28 cellular contexts compared by ENCODE assay signal in genomic region chr19:32869369-32870153, GRCh38. TPM values are rescaled to one million over a fixed set of nuclear protein-coding genes. Genes with fewer than 3 reads are reported as not detected.
DNase-seq lines count a peak whose midpoint lies in the region; ATAC-seq, FAIRE-seq and TF ChIP-seq lines count a peak whose summit lies in the region.
"Had no signal": no experiment of that assay in that cellular context is flagged by ENCODE, and none has a peak within 500 bp of the region (broad histone marks: within the 10 kb centered on the region; RNA-seq: fewer than 3 reads in every experiment).

Gene SLC7A9 (minus strand): TSS chr19:32869767. CDS start chr19:32868534, 1,233 bp downstream.

- FAIRE-seq in small intestine (lab: Jason Lieb, UNC) = no peak
- FAIRE-seq in frontal cortex (lab: Jason Lieb, UNC) = no peak
- FAIRE-seq: GM18507 had no signal

- peak within 1 kb of the TSS in 1 of 3 experiments; percentile 65 for H3K4me3 Mint-ChIP-seq in nephron
- H3K4me3 Mint-ChIP-seq in activated T-helper 1 cell treated with anti-CD3 and anti-CD28 coated beads, Interleukin-12 subunit alpha, Interleukin-12 subunit beta, Interleukin-2, Interleukin-4 antibody, amounts not matched to agents 30 ng/mL and 10 ng/mL and 1 ng/mL, durations not matched to agents 14 hours and 24 hours and 36 hours = no peak within 1 kb of the TSS
- H3K4me3 Mint-ChIP-seq: activated B cell treated with CpG ODN at 0.5 μM for 24 hours; activated naive CD4-positive, alpha-beta T cell treated with anti-CD3 and anti-CD28 coated beads, Interleukin-2, amount 10 ng/mL, durations not matched to agents 7 days and 5 days; HFFc6 had no signal

- peak; percentile 19 for DNase-seq in HT-29 (ENCODE audit: low spot score)
- DNase-seq in epithelial cell of proximal tubule (ENCODE audit: low read depth) = no peak
- DNase-seq in small intestine = peak; percentile 90
- DNase-seq in frontal cortex (ENCODE audit: low spot score in 2 of 2) = no peak
- DNase-seq in activated T-helper 1 cell treated with anti-CD3 and anti-CD28 coated beads, Interleukin-12 subunit alpha, Interleukin-12 subunit beta, Interleukin-2, Interleukin-4 antibody, amounts not matched to agents 30 ng/mL and 10 ng/mL and 1 ng/mL, durations not matched to agents 14 hours and 24 hours and 36 hours (ENCODE audit: low spot score) = no peak
- no peak for DNase-seq in esophagus squamous epithelium (lab: John Stamatoyannopoulos, UW)
- DNase-seq: activated B cell treated with CpG ODN at 0.5 μM for 24 hours; activated naive CD4-positive, alpha-beta T cell treated with anti-CD3 and anti-CD28 coated beads, Interleukin-2, amount 10 ng/mL, durations not matched to agents 7 days and 5 days; DMS79; effector memory CD4-positive, alpha-beta T cell; foreskin keratinocyte; GF-D8; heart right ventricle; HFFc6; left colon; NCI-H1417 treated with DMSO at 0.1 percent for 48 hours; NCI-H748 treated with DMSO at 0.1 percent for 48 hours; occipital lobe; retina; stimulated activated CD4-positive, alpha-beta T cell treated with anti-CD3 and anti-CD28 coated beads, Interleukin-12 subunit alpha, Interleukin-12 subunit beta, amount 100 ng/mL, for 4 hours; stimulated activated CD4-positive, alpha-beta T cell treated with anti-CD3 and anti-CD28 coated beads, Interleukin-4, amount 100 ng/mL, for 1 hour; substantia nigra; SW 1271 had no signal

- H3K9me3 ChIP-seq in small intestine (ENCODE audit: control insufficient read depth, low read depth) = no peaks in the 10 kb centered on the region
- H3K9me3 ChIP-seq in esophagus squamous epithelium = no peaks in the 10 kb centered on the region
- H3K9me3 ChIP-seq: heart right ventricle had no signal

- H3K4me3 ChIP-seq in epithelial cell of proximal tubule (ENCODE audit: low read depth, low read length) = peak within 1 kb of the TSS; percentile 18
- peak within 1 kb of the TSS in 1 of 2 donors; percentile 52 for H3K4me3 ChIP-seq in small intestine (ENCODE audit: low read depth in 1 of 2, low read length in 2 of 2)
- no peak within 1 kb of the TSS for H3K4me3 ChIP-seq in esophagus squamous epithelium
- H3K4me3 ChIP-seq: heart right ventricle had no signal

- H3K4me1 ChIP-seq in small intestine (ENCODE audit: control insufficient read depth in 2 of 2, insufficient read depth in 1 of 2, low read depth in 1 of 2, low read length in 1 of 2) (peaks cover 0 to 12% of the 10 kb centered on the region in 2 donors), esophagus squamous epithelium (no peaks in the 10 kb centered on the region)
- H3K4me1 ChIP-seq: foreskin keratinocyte, heart right ventricle had no signal

- H3K27ac ChIP-seq in small intestine (ENCODE audit: low read depth in 1 of 2, low read length in 1 of 2) (peak within 1 kb of the TSS; percentile 43 to 90), esophagus squamous epithelium (no peak within 1 kb of the TSS)
- H3K27ac ChIP-seq: foreskin keratinocyte, heart right ventricle had no signal

- H3K36me3 ChIP-seq in small intestine (ENCODE audit: control insufficient read depth in 2 of 2, insufficient read depth in 2 of 2, low read length in 2 of 2) (peaks cover 0 to 2% of the 10 kb centered on the region in 2 donors), esophagus squamous epithelium (no peaks in the 10 kb centered on the region)
- H3K36me3 ChIP-seq: heart right ventricle had no signal

- ATAC-seq in GM21619 (IDR thresholded peaks at IDR 0.05; ENCODE audit: unreplicated experiment) = no peak
- ATAC-seq: esophagus mucosa, foreskin keratinocyte, heart right ventricle, left colon had no signal

- H3K9me3 Mint-ChIP-seq in nephron = no peaks in the 10 kb centered on the region
- no peaks in the 10 kb centered on the region for H3K9me3 Mint-ChIP-seq in activated T-helper 1 cell treated with anti-CD3 and anti-CD28 coated beads, Interleukin-12 subunit alpha, Interleukin-12 subunit beta, Interleukin-2, Interleukin-4 antibody, amounts not matched to agents 30 ng/mL and 10 ng/mL and 1 ng/mL, durations not matched to agents 14 hours and 24 hours and 36 hours
- H3K9me3 Mint-ChIP-seq: activated B cell treated with CpG ODN at 0.5 μM for 24 hours; activated naive CD4-positive, alpha-beta T cell treated with anti-CD3 and anti-CD28 coated beads, Interleukin-2, amount 10 ng/mL, durations not matched to agents 7 days and 5 days; HFFc6 had no signal

- no peak for TF ChIP-seq POLR2A in esophagus squamous epithelium (IDR thresholded peaks at IDR 0.05)

- 24 to 61% (median 40%) methylated on average over 18 of the region's 18 CpGs for WGBS in small intestine, 3 donors
- WGBS in esophagus squamous epithelium, 2 donors = 67 to 73% methylated on average over 15 to 18 of the region's 18 CpGs

- peak within 1 kb of the TSS; percentile 50 to 94 (median 87) for H3K27ac Mint-ChIP-seq in nephron
- no peak within 1 kb of the TSS for H3K27ac Mint-ChIP-seq in activated T-helper 1 cell treated with anti-CD3 and anti-CD28 coated beads, Interleukin-12 subunit alpha, Interleukin-12 subunit beta, Interleukin-2, Interleukin-4 antibody, amounts not matched to agents 30 ng/mL and 10 ng/mL and 1 ng/mL, durations not matched to agents 14 hours and 24 hours and 36 hours
- H3K27ac Mint-ChIP-seq: activated B cell treated with CpG ODN at 0.5 μM for 24 hours; activated naive CD4-positive, alpha-beta T cell treated with anti-CD3 and anti-CD28 coated beads, Interleukin-2, amount 10 ng/mL, durations not matched to agents 7 days and 5 days; HFFc6 had no signal

- H3K4me1 Mint-ChIP-seq in nephron = peaks cover 6% of the 10 kb centered on the region
- H3K4me1 Mint-ChIP-seq in activated T-helper 1 cell treated with anti-CD3 and anti-CD28 coated beads, Interleukin-12 subunit alpha, Interleukin-12 subunit beta, Interleukin-2, Interleukin-4 antibody, amounts not matched to agents 30 ng/mL and 10 ng/mL and 1 ng/mL, durations not matched to agents 14 hours and 24 hours and 36 hours (ENCODE audit: low read depth) = no peaks in the 10 kb centered on the region
- H3K4me1 Mint-ChIP-seq: activated B cell treated with CpG ODN at 0.5 μM for 24 hours; activated naive CD4-positive, alpha-beta T cell treated with anti-CD3 and anti-CD28 coated beads, Interleukin-2, amount 10 ng/mL, durations not matched to agents 7 days and 5 days had no signal

- TF ChIP-seq CTCF in epithelial cell of proximal tubule (conservative IDR thresholded peaks at IDR 0.05; ENCODE audit: low read depth, low read length) = no peak
- TF ChIP-seq CTCF in nephron (IDR thresholded peaks at IDR 0.05; ENCODE audit: unreplicated experiment in 3 of 3) = no peak
- no peak for TF ChIP-seq CTCF in esophagus squamous epithelium (IDR thresholded peaks at IDR 0.05)

- intact Hi-C loops in activated T-helper 1 cell treated with anti-CD3 and anti-CD28 coated beads, Interleukin-12 subunit alpha, Interleukin-12 subunit beta, Interleukin-2, Interleukin-4 antibody, amounts not matched to agents 30 ng/mL and 10 ng/mL and 1 ng/mL, durations not matched to agents 14 hours and 24 hours and 36 hours (cut with micrococcal nuclease) = no loop called here
- intact Hi-C loops in esophagus squamous epithelium (cut with DNase I) = no loop called here

- H3K27me3 Mint-ChIP-seq in nephron (ENCODE audit: low read depth) = peaks cover 6% of the 10 kb centered on the region
- H3K27me3 Mint-ChIP-seq in activated T-helper 1 cell treated with anti-CD3 and anti-CD28 coated beads, Interleukin-12 subunit alpha, Interleukin-12 subunit beta, Interleukin-2, Interleukin-4 antibody, amounts not matched to agents 30 ng/mL and 10 ng/mL and 1 ng/mL, durations not matched to agents 14 hours and 24 hours and 36 hours (ENCODE audit: insufficient read depth) = no peaks in the 10 kb centered on the region
- H3K27me3 Mint-ChIP-seq: activated B cell treated with CpG ODN at 0.5 μM for 24 hours had no signal

- no peaks in the 10 kb centered on the region for H3K27me3 ChIP-seq in small intestine (ENCODE audit: control insufficient read depth in 2 of 2, insufficient read depth in 2 of 2, low read length in 2 of 2)
- H3K27me3 ChIP-seq in esophagus squamous epithelium = no peaks in the 10 kb centered on the region
- H3K27me3 ChIP-seq: foreskin keratinocyte, heart right ventricle had no signal

- no peaks in the 10 kb centered on the region for H3K36me3 Mint-ChIP-seq in nephron (ENCODE audit: low read depth)
- H3K36me3 Mint-ChIP-seq in activated T-helper 1 cell treated with anti-CD3 and anti-CD28 coated beads, Interleukin-12 subunit alpha, Interleukin-12 subunit beta, Interleukin-2, Interleukin-4 antibody, amounts not matched to agents 30 ng/mL and 10 ng/mL and 1 ng/mL, durations not matched to agents 14 hours and 24 hours and 36 hours (ENCODE audit: low read depth) = no peaks in the 10 kb centered on the region
- H3K36me3 Mint-ChIP-seq: activated naive CD4-positive, alpha-beta T cell treated with anti-CD3 and anti-CD28 coated beads, Interleukin-2, amount 10 ng/mL, durations not matched to agents 7 days and 5 days had no signal

RNA-seq across cellular contexts. Expression of gene SLC7A9, which starts in this region (rescaled TPM):
- total RNA-seq in HT-29 (2014; rRNA removed; shearing (Covaris generic)) = 0.28 and 0.60 TPM in 2 replicates
- total RNA-seq in epithelial cell of proximal tubule (0.72 TPM in 1 of 2 replicates, not detected in the other), frontal cortex (1.6 TPM), esophagus squamous epithelium (under 1 TPM in 1 of 4 donors, not detected in 3; 0.19 TPM)
- polyA plus RNA-seq in small intestine = 10 to 100 TPM; 20.8 to 61.7 (median 40.0) TPM
- 0.18 and 0.49 TPM in 2 replicates for total RNA-seq in activated T-helper 1 cell treated with anti-CD3 and anti-CD28 coated beads, Interleukin-12 subunit alpha, Interleukin-12 subunit beta, Interleukin-2, Interleukin-4 antibody, amounts not matched to agents 30 ng/mL and 10 ng/mL and 1 ng/mL, durations not matched to agents 14 hours and 24 hours and 36 hours
- total RNA-seq: foreskin keratinocyte, HFFc6 had no signal
- polyA plus RNA-seq: BJ had no signal

Comparison
In these comparisons a context has a peak if more than half of its experiments do, and no peak if none do; other contexts are left out.
1. Peak in DNase-seq in HT-29; RNA of the gene not detected or under 1 TPM.
2. H3K27ac ChIP-seq: peak in small intestine (2 of 2); none in esophagus squamous epithelium (0 of 4).